Comparison of ENCODE assay signal across 9 cellular contexts in the genomic region with DNA sequence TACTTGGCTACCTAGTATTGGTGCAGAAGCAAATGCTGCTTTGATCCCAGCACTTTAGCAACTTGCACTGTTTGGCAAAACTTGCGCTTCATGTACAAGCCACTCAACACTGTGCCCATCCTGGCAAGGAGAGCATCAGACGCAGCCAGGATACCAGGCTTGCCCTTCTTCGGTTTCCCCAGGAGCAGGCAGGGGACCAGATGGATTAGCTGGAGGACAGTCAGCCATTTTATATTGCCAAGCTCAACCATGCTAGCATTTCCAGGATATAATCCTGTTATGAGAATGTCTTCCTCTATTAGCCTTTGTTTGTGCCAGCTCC.
A peak's percentile ranks its signal among the peaks of the same experiment; 100 is the strongest.
DNase-seq lines count a peak whose midpoint lies in the region; ATAC-seq, FAIRE-seq and TF ChIP-seq lines count a peak whose summit lies in the region.
"Had no signal": no experiment of that assay in that cellular context is flagged by ENCODE, and none has a peak within 500 bp of the region (broad histone marks: within the 10 kb centered on the region; RNA-seq: fewer than 3 reads in every experiment).

No MANE protein-coding gene starts in this region.

- H3K36me3 ChIP-seq in skeletal muscle satellite cell (ENCODE audit: insufficient read depth, low read length): no peaks in the 10 kb centered on the region

- no peak overlapping the region for H3K4me3 Mint-ChIP-seq in activated naive CD4-positive, alpha-beta T cell treated with anti-CD3 and anti-CD28 coated beads, Interleukin-2, amount 10 ng/mL, durations not matched to agents 7 days and 5 days
- H3K4me3 Mint-ChIP-seq in dendritic cell treated with granulocyte-macrophage colony-stimulating factor and Interleukin-4, amounts not matched to agents 40 ng/mL and 50 ng/mL, for 4 days: no peak overlapping the region

- intact Hi-C loops in dendritic cell treated with granulocyte-macrophage colony-stimulating factor and Interleukin-4, amounts not matched to agents 40 ng/mL and 50 ng/mL, for 4 days (cut with micrococcal nuclease): no loop called here

- peaks cover 10% of the 10 kb centered on the region for H3K4me1 ChIP-seq in skeletal muscle satellite cell (ENCODE audit: control insufficient read depth, insufficient read depth, low read length)

- no peak overlapping the region for H3K9ac ChIP-seq in skeletal muscle satellite cell (ENCODE audit: low read depth, low read length)

- no peaks in the 10 kb centered on the region for H3K36me3 Mint-ChIP-seq in activated naive CD4-positive, alpha-beta T cell treated with anti-CD3 and anti-CD28 coated beads, Interleukin-2, amount 10 ng/mL, durations not matched to agents 7 days and 5 days
- no peaks in the 10 kb centered on the region for H3K36me3 Mint-ChIP-seq in dendritic cell treated with granulocyte-macrophage colony-stimulating factor and Interleukin-4, amounts not matched to agents 40 ng/mL and 50 ng/mL, for 4 days (ENCODE audit: low read depth)

- H3K9me3 ChIP-seq in skeletal muscle satellite cell (replicated peaks; ENCODE audit: low read length): no peaks in the 10 kb centered on the region

- H3K27me3 ChIP-seq in skeletal muscle satellite cell (ENCODE audit: control insufficient read depth, insufficient read depth, low read length): no peaks in the 10 kb centered on the region

- H3K27ac Mint-ChIP-seq in activated naive CD4-positive, alpha-beta T cell treated with anti-CD3 and anti-CD28 coated beads, Interleukin-2, amount 10 ng/mL, durations not matched to agents 7 days and 5 days: peak overlapping the region; percentile 70
- H3K27ac Mint-ChIP-seq in dendritic cell treated with granulocyte-macrophage colony-stimulating factor and Interleukin-4, amounts not matched to agents 40 ng/mL and 50 ng/mL, for 4 days: peak overlapping the region; percentile 21

- CTCF ChIA-PET in activated naive CD4-positive, alpha-beta T cell treated with anti-CD3 and anti-CD28 coated beads, Interleukin-2, amount 10 ng/mL, durations not matched to agents 7 days and 5 days (lab: Charles Lee): interaction anchor here (0.6 to 1.3 kb wide), 5 partner anchors 9 to 251 kb away, joined by 3 to 9 read pairs (median 3); no protein-coding TSS in a partner anchor

- no peak for ATAC-seq in HG03378 (IDR thresholded peaks at IDR 0.05; ENCODE audit: unreplicated experiment)

- no peak for DNase-seq in activated naive CD4-positive, alpha-beta T cell treated with anti-CD3 and anti-CD28 coated beads, Interleukin-2, amount 10 ng/mL, durations not matched to agents 7 days and 5 days
- DNase-seq in activated naive CD4-positive, alpha-beta T cell (lab: John Stamatoyannopoulos, UW): no peak
- DNase-seq in Jurkat, Clone E6-1 (ENCODE audit: low read depth, low spot score): no peak
- DNase-seq in amniotic stem cell (lab: John Stamatoyannopoulos, UW): no peak
- DNase-seq in H54 (ENCODE audit: insufficient read length, low spot score): no peak
- DNase-seq: PC-9 had no signal

- H3K4me2 ChIP-seq in skeletal muscle satellite cell (ENCODE audit: low read length): peak overlapping the region; percentile 39
- H3K4me2 ChIP-seq: PC-9 had no signal

- no peaks in the 10 kb centered on the region for H3K27me3 Mint-ChIP-seq in activated naive CD4-positive, alpha-beta T cell treated with anti-CD3 and anti-CD28 coated beads, Interleukin-2, amount 10 ng/mL, durations not matched to agents 7 days and 5 days
- no peaks in the 10 kb centered on the region for H3K27me3 Mint-ChIP-seq in dendritic cell treated with granulocyte-macrophage colony-stimulating factor and Interleukin-4, amounts not matched to agents 40 ng/mL and 50 ng/mL, for 4 days

- no peaks in the 10 kb centered on the region for H3K9me3 Mint-ChIP-seq in activated naive CD4-positive, alpha-beta T cell treated with anti-CD3 and anti-CD28 coated beads, Interleukin-2, amount 10 ng/mL, durations not matched to agents 7 days and 5 days
- H3K9me3 Mint-ChIP-seq in dendritic cell treated with granulocyte-macrophage colony-stimulating factor and Interleukin-4, amounts not matched to agents 40 ng/mL and 50 ng/mL, for 4 days: no peaks in the 10 kb centered on the region

- H3K4me3 ChIP-seq in Jurkat, Clone E6-1 (ENCODE audit: low read length): peak overlapping the region; percentile 36
- H3K4me3 ChIP-seq in skeletal muscle satellite cell (ENCODE audit: low read length): no peak overlapping the region
- H3K4me3 ChIP-seq: PC-9 had no signal

- TF ChIP-seq POLR2A in H54 (IDR thresholded peaks at IDR 0.05; ENCODE audit: low read depth, low read length): no peak

- FAIRE-seq in H54 (lab: Jason Lieb, UNC): no peak

- H3K4me1 Mint-ChIP-seq in activated naive CD4-positive, alpha-beta T cell treated with anti-CD3 and anti-CD28 coated beads, Interleukin-2, amount 10 ng/mL, durations not matched to agents 7 days and 5 days: peaks cover 20% of the 10 kb centered on the region
- peaks cover 8% of the 10 kb centered on the region for H3K4me1 Mint-ChIP-seq in dendritic cell treated with granulocyte-macrophage colony-stimulating factor and Interleukin-4, amounts not matched to agents 40 ng/mL and 50 ng/mL, for 4 days (ENCODE audit: low read depth)
